Comparison of ENCODE assay signal across 24 cellular contexts in the genomic region with DNA sequence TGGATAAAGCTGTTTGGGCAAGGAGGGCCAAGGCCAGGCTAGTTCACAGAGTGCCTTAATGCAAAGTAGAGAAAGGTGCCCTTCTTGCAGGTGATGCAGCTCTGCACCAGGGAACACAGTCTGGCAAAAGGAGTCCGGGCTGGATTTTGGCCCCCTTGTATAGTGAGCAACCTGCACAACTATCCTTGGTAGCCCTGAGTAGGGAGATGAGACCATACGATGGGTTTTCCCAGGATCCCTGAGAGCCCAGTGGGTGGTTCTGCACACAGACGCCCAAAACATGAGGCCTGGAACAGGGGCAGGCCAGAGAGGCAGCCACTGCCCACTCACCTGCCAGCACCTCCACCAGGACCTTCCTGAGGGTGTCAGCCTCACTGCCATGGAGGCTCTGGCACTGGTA. TPM values are rescaled to one million over a fixed set of nuclear protein-coding genes. Genes with fewer than 3 reads are reported as not detected.
"Had no signal": no experiment of that assay in that cellular context is flagged by ENCODE, and none has a peak within 500 bp of the region (broad histone marks: within the 10 kb centered on the region; RNA-seq: fewer than 3 reads in every experiment).

No MANE protein-coding gene starts in this region.

- H3K4me3 Mint-ChIP-seq: IgD-negative memory B cell had no signal

- H3K4me1 ChIP-seq: SJSA1 had no signal

- H3K9me3 ChIP-seq: SJSA1 had no signal

- H3K4me3 ChIP-seq: K562, SJSA1, SK-N-MC had no signal

- H3K27ac ChIP-seq: HL-60, KMS-11, SJSA1, SK-N-MC had no signal

- H3K36me3 ChIP-seq: SJSA1 had no signal

- DNase-seq: Kasumi-1, MM.1S, NCI-H1105, NCI-H1417, NCI-H1436 treated with DMSO at 0.1 percent for 48 hours, NCI-H1694, NCI-H187 treated with DMSO at 0.1 percent for 48 hours, NCI-H2029 treated with DMSO at 0.1 percent for 48 hours, NCI-H2171 treated with DMSO at 0.1 percent for 48 hours, NCI-H2227 treated with DMSO at 0.1 percent for 48 hours, NCI-H524, NCI-H526 treated with DMSO at 0.1 percent for 48 hours, NCI-H748 treated with DMSO at 0.1 percent for 48 hours, Right ventricle myocardium superior, RPMI8226, SIG-M5 had no signal

RNA-seq across cellular contexts. Expression of a gene that starts 2.0 kb away (rescaled TPM):
- total RNA-seq: K562, M059J, NCI-H460, SJSA1 had no signal

RNA-seq across cellular contexts. Expression of a gene that starts 6.8 kb away (rescaled TPM):
- total RNA-seq: K562, M059J, NCI-H460, Right ventricle myocardium superior, SJSA1 had no signal

RNA-seq across cellular contexts. Expression of a gene that starts 40.0 kb away (rescaled TPM):
- total RNA-seq: M059J, NCI-H460, Right ventricle myocardium superior, SJSA1 had no signal
